23 cellular contexts compared by ENCODE assay signal in genomic region chr10:131806646-131807317, GRCh38.
"Had no signal": no experiment of that assay in that cellular context is flagged by ENCODE, and none has a peak within 500 bp of the region (broad histone marks: within the 10 kb centered on the region; RNA-seq: fewer than 3 reads in every experiment).

No MANE protein-coding gene starts in this region.

- H3K27me3 Mint-ChIP-seq: activated CD4-positive, alpha-beta T cell treated with anti-CD3 and anti-CD28 coated beads, Interleukin-2, amount 10 ng/mL, durations not matched to agents 24 days and 14 days; activated CD8-positive, alpha-beta T cell treated with anti-CD3 and anti-CD28 coated beads for 36 hours had no signal

- H3K4me3 ChIP-seq: left ventricle myocardium inferior, prostate gland had no signal

- H3K36me3 ChIP-seq: left ventricle myocardium inferior, prostate gland had no signal

- H3K36me3 Mint-ChIP-seq: immature natural killer cell, natural killer cell, T-cell had no signal

- H3K4me1 ChIP-seq: left ventricle myocardium inferior, prostate gland had no signal

- H3K9me3 ChIP-seq: left ventricle myocardium inferior, prostate gland had no signal

- H3K4me1 Mint-ChIP-seq: activated CD4-positive, alpha-beta T cell treated with anti-CD3 and anti-CD28 coated beads, Interleukin-2, amount 10 ng/mL, durations not matched to agents 24 days and 14 days; immature natural killer cell; natural killer cell; T-cell had no signal

- ATAC-seq: activated CD4-positive, CD25-positive, alpha-beta regulatory T cell treated with anti-CD3 and anti-CD28 coated beads, Interleukin-2, amount 50 U/mL, for 24 hours; activated CD8-positive, alpha-beta T cell treated with anti-CD3 and anti-CD28 coated beads for 36 hours; activated T-cell treated with anti-CD3 and anti-CD28 coated beads, Interleukin-2, amount 50 U/mL, for 4 hours; natural killer cell; SK-N-SH treated with all-trans-retinoic acid at 6 μM for 48 hours; T-cell had no signal

- DNase-seq: activated CD4-positive, alpha-beta T cell treated with anti-CD3 and anti-CD28 coated beads, Interleukin-2, amount 10 ng/mL, durations not matched to agents 24 days and 14 days; activated CD8-positive, alpha-beta T cell treated with anti-CD3 and anti-CD28 coated beads for 36 hours; activated effector memory CD4-positive, alpha-beta T cell treated with Interleukin-2 at 50 U/mL for 16 hours; activated naive CD4-positive, alpha-beta T cell treated with anti-CD3 and anti-CD28 coated beads for 36 hours; activated T-cell treated with anti-CD3 and anti-CD28 coated beads, Interleukin-2, amount 50 U/mL, for 4 hours; amygdala; cerebellar nuclear complex; effector CD4-positive, alpha-beta T cell; foreskin melanocyte; immature natural killer cell; kidney glomerular epithelial cell; left ventricle myocardium inferior; mammary epithelial cell; midbrain; natural killer cell; stimulated activated CD4-positive, alpha-beta T cell treated with anti-CD3 and anti-CD28 coated beads, Interleukin-4, amount 100 ng/mL, for 24 hours; stimulated activated naive CD4-positive, alpha-beta T cell treated with Interleukin-2 at 50 U/mL for 16 hours; T-cell had no signal

- H3K27ac ChIP-seq: left ventricle myocardium inferior, prostate gland, VCaP had no signal

- H3K4me3 Mint-ChIP-seq: activated CD4-positive, alpha-beta T cell treated with anti-CD3 and anti-CD28 coated beads, Interleukin-2, amount 10 ng/mL, durations not matched to agents 24 days and 14 days; activated CD8-positive, alpha-beta T cell treated with anti-CD3 and anti-CD28 coated beads for 36 hours; activated naive CD4-positive, alpha-beta T cell treated with anti-CD3 and anti-CD28 coated beads for 36 hours; activated T-cell treated with anti-CD3 and anti-CD28 coated beads, Interleukin-2, amount 50 U/mL, for 4 hours; immature natural killer cell; natural killer cell; T-cell; T-helper 2 cell treated with Interferon-gamma antibody and Interleukin-4, amounts not matched to agents 5 μg/mL and 100 μg/mL, for 36 hours had no signal

- H3K27ac Mint-ChIP-seq: activated CD4-positive, alpha-beta T cell treated with anti-CD3 and anti-CD28 coated beads, Interleukin-2, amount 10 ng/mL, durations not matched to agents 24 days and 14 days; activated CD8-positive, alpha-beta T cell treated with anti-CD3 and anti-CD28 coated beads for 36 hours; activated naive CD4-positive, alpha-beta T cell treated with anti-CD3 and anti-CD28 coated beads for 36 hours; immature natural killer cell; natural killer cell; T-cell; T-helper 2 cell treated with Interferon-gamma antibody and Interleukin-4, amounts not matched to agents 5 μg/mL and 100 μg/mL, for 36 hours had no signal

- H3K9me3 Mint-ChIP-seq: activated CD4-positive, alpha-beta T cell treated with anti-CD3 and anti-CD28 coated beads, Interleukin-2, amount 10 ng/mL, durations not matched to agents 24 days and 14 days; activated CD8-positive, alpha-beta T cell treated with anti-CD3 and anti-CD28 coated beads for 36 hours; activated naive CD4-positive, alpha-beta T cell treated with anti-CD3 and anti-CD28 coated beads for 36 hours; activated T-cell treated with anti-CD3 and anti-CD28 coated beads, Interleukin-2, amount 50 U/mL, for 4 hours; immature natural killer cell; natural killer cell; T-cell; T-helper 2 cell treated with Interferon-gamma antibody and Interleukin-4, amounts not matched to agents 5 μg/mL and 100 μg/mL, for 36 hours had no signal
